ENCODE assay signal across 14 cellular contexts in the genomic region with DNA sequence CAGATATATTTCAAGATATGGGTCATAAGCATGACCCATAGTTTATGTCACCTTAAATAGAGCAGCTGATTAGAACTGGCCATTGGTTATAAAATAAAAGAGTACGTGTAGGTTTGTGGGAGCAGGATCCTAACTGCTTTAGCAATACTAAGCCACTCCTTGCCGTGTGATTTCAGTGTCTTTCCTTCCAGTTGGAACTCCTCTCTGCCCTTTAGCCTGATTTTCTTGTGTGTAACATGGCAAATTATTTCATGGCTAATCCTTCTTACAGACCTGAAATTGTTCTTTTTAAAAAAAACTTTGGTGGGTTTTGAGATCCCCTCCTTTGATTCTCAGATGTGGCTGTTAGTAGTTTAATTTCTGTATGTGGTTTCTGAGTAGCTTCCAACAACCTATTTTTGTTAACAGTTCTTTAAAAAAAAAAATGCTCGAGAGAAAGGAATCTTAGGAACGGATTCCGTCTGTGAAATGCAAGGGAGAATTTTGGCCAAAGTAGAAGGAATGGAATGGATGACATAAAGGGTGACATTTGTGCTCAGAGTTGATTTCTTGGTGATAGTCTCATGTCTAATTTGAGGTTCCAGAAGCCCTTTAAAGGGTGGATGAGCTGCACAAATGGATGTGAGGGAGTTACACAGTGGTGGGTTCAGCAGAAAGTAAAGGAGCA. TPM values are rescaled to one million over a fixed set of nuclear protein-coding genes. Genes with fewer than 3 reads are reported as not detected.
A peak's percentile ranks its signal among the peaks of the same experiment; 100 is the strongest.
DNase-seq lines count a peak whose midpoint lies in the region; ATAC-seq and TF ChIP-seq lines count a peak whose summit lies in the region.
"Had no signal": no experiment of that assay in that cellular context is flagged by ENCODE, and none has a peak within 500 bp of the region (broad histone marks: within the 10 kb centered on the region; RNA-seq: fewer than 3 reads in every experiment).

No MANE protein-coding gene starts in this region.

- CTCF ChIA-PET in MCF 10A (lab: Yijun Ruan, JAX), result interaction anchor here (0.6 to 0.7 kb wide), 2 partner anchors 151 to 349 kb away, joined by 3 read pairs; no protein-coding TSS in a partner anchor

- H3K9me3 Mint-ChIP-seq in MCF 10A (ENCODE audit: unreplicated experiment), result no peaks in the 10 kb centered on the region
- H3K9me3 Mint-ChIP-seq: activated B cell treated with CpG ODN at 0.5 μM for 24 hours, type B pancreatic cell had no signal

- BruUV-seq in MCF 10A (replicated peaks; lab: Mats Ljungman, UMichigan), result no TSS peak

- POLR2A ChIA-PET in MCF 10A (lab: Yijun Ruan, JAX), result interaction anchor here (0.7 kb wide), 1 partner anchor 67 kb away, joined by 3 read pairs; no protein-coding TSS in a partner anchor

- no peaks in the 10 kb centered on the region for H3K4me1 Mint-ChIP-seq in MCF 10A (ENCODE audit: insufficient read depth, unreplicated experiment)

- 34 to 43% (median 40%) methylated on average over 5 of the region's 5 CpGs for WGBS in heart left ventricle, 4 donors
- 8 to 14% (median 12%) methylated on average over 5 of the region's 5 CpGs for WGBS in ovary, 3 donors

- no peak overlapping the region for H3K4me3 ChIP-seq in breast epithelium
- peak overlapping the region in 10 of 12 donors; percentile 4 to 41 (median 34) for H3K4me3 ChIP-seq in heart left ventricle
- no peak overlapping the region for H3K4me3 ChIP-seq in ovary
- no peak overlapping the region for H3K4me3 ChIP-seq in vagina
- H3K4me3 ChIP-seq: SK-N-MC had no signal

- TF ChIP-seq CTCF in breast epithelium (IDR thresholded peaks at IDR 0.05), result no peak
- TF ChIP-seq CTCF in MCF 10A (IDR thresholded peaks at IDR 0.05; ENCODE audit: unreplicated experiment), result no peak
- no peak for TF ChIP-seq CTCF in heart left ventricle (IDR thresholded peaks at IDR 0.05)
- TF ChIP-seq CTCF in ovary (IDR thresholded peaks at IDR 0.05), result no peak
- no peak for TF ChIP-seq CTCF in vagina (IDR thresholded peaks at IDR 0.05)

- peaks cover 0 to 3% of the 10 kb centered on the region in 2 donors for H3K4me1 ChIP-seq in breast epithelium
- peaks cover 4 to 70% (median 48%) of the 10 kb centered on the region in 12 donors for H3K4me1 ChIP-seq in heart left ventricle
- peaks cover 7% of the 10 kb centered on the region for H3K4me1 ChIP-seq in ovary (ENCODE audit: insufficient read depth)
- H3K4me1 ChIP-seq in vagina, result peaks cover 33% of the 10 kb centered on the region

- H3K27me3 ChIP-seq in breast epithelium (no peaks in the 10 kb centered on the region), heart left ventricle (no peaks in the 10 kb centered on the region), ovary (no peaks in the 10 kb centered on the region), vagina (no peaks in the 10 kb centered on the region)

- H3K27ac ChIP-seq in breast epithelium (peak overlapping the region; percentile 78 to 89), heart left ventricle (peak overlapping the region; percentile 46 to 91 (median 80)), ovary (peak overlapping the region; percentile 65 to 74), vagina (peak overlapping the region; percentile 60)
- H3K27ac ChIP-seq: SK-N-MC had no signal

- H3K4me3 Mint-ChIP-seq in MCF 10A (ENCODE audit: unreplicated experiment), result no peak overlapping the region
- H3K4me3 Mint-ChIP-seq: activated B cell treated with CpG ODN at 0.5 μM for 24 hours, type B pancreatic cell had no signal

- no peaks in the 10 kb centered on the region for H3K36me3 Mint-ChIP-seq in MCF 10A (ENCODE audit: insufficient read depth, unreplicated experiment)

- H3K9me3 ChIP-seq in breast epithelium (no peaks in the 10 kb centered on the region), heart left ventricle (no peaks in the 10 kb centered on the region), ovary (no peaks in the 10 kb centered on the region), vagina (no peaks in the 10 kb centered on the region)

- intact Hi-C loops in breast epithelium (cut with DNase I; ENCODE audit: low total_unique reads) (no loop called here), MCF 10A (cut with micrococcal nuclease) (no loop called here), heart left ventricle (cut with DNase I) (loop anchor here in 3 of 10 donors (5.0 kb wide), 1 partner anchor 46 kb away; a partner anchor contains a TSS), ovary (cut with DNase I) (no loop called here), vagina (cut with DNase I) (loop anchor here (5.0 to 10.0 kb wide), 2 partner anchors 48 to 1214 kb away; a partner anchor contains a TSS), posterior cingulate gyrus (cut with DNase I) (no loop called here)

- no peak for TF ChIP-seq EP300 in ovary (IDR thresholded peaks at IDR 0.05)

- H3K27me3 Mint-ChIP-seq in MCF 10A (ENCODE audit: insufficient read depth, unreplicated experiment), result no peaks in the 10 kb centered on the region
- H3K27me3 Mint-ChIP-seq: activated B cell treated with CpG ODN at 0.5 μM for 24 hours, type B pancreatic cell had no signal

- ATAC-seq in heart left ventricle (peak in 2 of 4 donors; percentile 20 to 37), HG02981 (IDR thresholded peaks at IDR 0.05; ENCODE audit: unreplicated experiment) (no peak)

- no peak overlapping the region for H3K27ac Mint-ChIP-seq in MCF 10A (ENCODE audit: low read depth, unreplicated experiment)
- H3K27ac Mint-ChIP-seq: activated B cell treated with CpG ODN at 0.5 μM for 24 hours had no signal

- TF ChIP-seq POLR2A in breast epithelium (IDR thresholded peaks at IDR 0.05), result no peak
- no peak for TF ChIP-seq POLR2A in heart left ventricle (IDR thresholded peaks at IDR 0.05)
- no peak for TF ChIP-seq POLR2A in ovary (IDR thresholded peaks at IDR 0.05)
- no peak for TF ChIP-seq POLR2A in vagina (IDR thresholded peaks at IDR 0.05)

- H3K36me3 ChIP-seq in breast epithelium (no peaks in the 10 kb centered on the region), heart left ventricle (no peaks in the 10 kb centered on the region), ovary (no peaks in the 10 kb centered on the region), vagina (no peaks in the 10 kb centered on the region)

- DNase-seq in breast epithelium (ENCODE audit: low spot score in 2 of 2), result no peak
- no peak for DNase-seq in MCF 10A (ENCODE audit: unreplicated experiment)
- no peak for DNase-seq in heart left ventricle
- no peak for DNase-seq in ovary
- DNase-seq in vagina (ENCODE audit: extremely low spot score in 2 of 2), result no peak
- DNase-seq in activated gamma-delta T cell treated with Interleukin-2 at 50 U/mL for 16 hours, result no peak
- no peak for DNase-seq in posterior cingulate gyrus
- DNase-seq: activated B cell treated with CpG ODN at 0.5 μM for 24 hours; activated T-cell treated with anti-CD3 and anti-CD28 coated beads, Interleukin-2, amount 50 U/mL, for 1 hour; DMS53; NCI-H2107 had no signal

RNA-seq across cellular contexts. Expression of a gene that starts 40.0 kb away (rescaled TPM):
- total RNA-seq in breast epithelium, result 10 to 100 TPM; 53.7 to 64.0 (median 60.9) TPM
- total RNA-seq in MCF 10A (2022), result 18.0 and 21.6 TPM in 2 replicates
- total RNA-seq in heart left ventricle, result 10 to 100 TPM; 20.2 to 45.2 (median 34.7) TPM
- 10 to 100 TPM; 40.5 to 42.2 TPM for polyA plus RNA-seq in heart left ventricle
- total RNA-seq in ovary, result 10 to 100 TPM; 10.7 to 27.9 (median 13.6) TPM
- polyA plus RNA-seq in ovary, result 10 to 100 TPM; 19.2 to 28.3 TPM
- 31.7 TPM for total RNA-seq in vagina

RNA-seq across cellular contexts. Expression of a gene that starts 47.2 kb away (rescaled TPM):
- total RNA-seq in breast epithelium, result 10 to 100 TPM; 28.1 to 34.1 (median 33.1) TPM
- 27.8 and 33.5 TPM in 2 replicates for total RNA-seq in MCF 10A (2022)
- 10 to 100 TPM; 23.2 to 46.6 (median 32.0) TPM for total RNA-seq in heart left ventricle
- 10 to 100 TPM; 59.2 to 59.7 TPM for polyA plus RNA-seq in heart left ventricle
- 10 to 100 TPM; 10.5 to 18.5 (median 15.8) TPM for total RNA-seq in ovary
- polyA plus RNA-seq in ovary, result 10 to 100 TPM; 17.1 to 20.0 TPM
- total RNA-seq in vagina, result 30.2 TPM

Comparison
In these comparisons a context has a peak if more than half of its experiments do, and no peak if none do; other contexts are left out.
1. H3K4me3 ChIP-seq: peak in heart left ventricle (10 of 12); none in breast epithelium (0 of 3), ovary (single experiment) and vagina (0 of 2).
2. Peak in every context shown above with its lines, with median percentiles within 50 percentile points of each other: H3K27ac ChIP-seq.